ENCODE assay signal across 15 cellular contexts in the genomic region with DNA sequence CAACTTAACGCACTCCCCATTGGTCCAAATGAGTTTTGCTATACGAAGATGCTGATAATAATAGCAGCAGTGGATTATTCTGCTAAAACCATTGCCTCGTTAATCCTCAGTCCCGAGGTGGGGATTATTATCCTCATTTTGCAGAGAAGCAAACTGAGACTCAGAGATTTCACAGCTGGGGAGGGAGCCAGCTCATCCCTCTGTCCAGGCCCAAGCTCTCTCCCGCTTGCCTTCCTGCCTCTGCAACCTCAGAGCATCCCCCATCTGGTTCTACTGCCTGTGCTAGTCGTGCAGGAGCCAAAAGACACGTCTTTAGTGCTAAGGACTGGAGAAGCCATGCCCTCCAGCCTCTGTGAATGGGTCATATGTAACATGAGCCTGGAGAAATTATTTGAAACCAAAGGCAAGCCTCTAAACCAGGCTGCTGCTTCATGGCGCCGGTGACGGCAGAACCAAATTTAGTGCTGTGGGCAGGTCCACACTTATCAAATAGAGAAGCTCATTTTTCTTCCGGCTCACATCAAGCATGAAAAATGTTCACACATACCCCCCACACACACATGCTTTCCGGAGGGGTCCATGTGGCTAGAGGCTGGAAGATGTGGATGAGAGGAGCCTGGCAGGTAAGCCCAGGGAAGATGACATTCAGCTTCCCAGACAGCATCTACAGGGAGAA. TPM values are rescaled to one million over a fixed set of nuclear protein-coding genes. Genes with fewer than 3 reads are reported as not detected.
DNase-seq lines count a peak whose midpoint lies in the region; ATAC-seq, FAIRE-seq and TF ChIP-seq lines count a peak whose summit lies in the region.
"Had no signal": no experiment of that assay in that cellular context is flagged by ENCODE, and none has a peak within 500 bp of the region (broad histone marks: within the 10 kb centered on the region; RNA-seq: fewer than 3 reads in every experiment).

No MANE protein-coding gene starts in this region.

- no peak overlapping the region for H2AFZ ChIP-seq in K562 (ENCODE audit: low read depth, low read length)

- H3K4me3 Mint-ChIP-seq in activated CD4-positive, alpha-beta memory T cell treated with anti-CD3 and anti-CD28 coated beads for 36 hours, result no peak overlapping the region
- H3K4me3 Mint-ChIP-seq in activated CD4-positive, alpha-beta memory T cell treated with anti-CD3 and anti-CD28 coated beads, Interleukin-2, amount 10 ng/mL, durations not matched to agents 7 days and 5 days, result no peak overlapping the region
- H3K4me3 Mint-ChIP-seq: natural killer cell treated with Interleukin-12 subunit alpha and Interleukin-12 subunit beta and Interleukin-15 and Interleukin-18, amount 100 ng/mL, for 72 hours had no signal

- H3K4me1 Mint-ChIP-seq in activated CD4-positive, alpha-beta memory T cell treated with anti-CD3 and anti-CD28 coated beads for 36 hours (ENCODE audit: low read depth), result peaks cover 23% of the 10 kb centered on the region
- peaks cover 23% of the 10 kb centered on the region for H3K4me1 Mint-ChIP-seq in activated CD4-positive, alpha-beta memory T cell treated with anti-CD3 and anti-CD28 coated beads, Interleukin-2, amount 10 ng/mL, durations not matched to agents 7 days and 5 days

- H3K79me2 ChIP-seq in K562 (ENCODE audit: control insufficient read depth, insufficient read depth, low read length), result no peaks in the 10 kb centered on the region

- H3K9ac ChIP-seq in K562 (ENCODE audit: insufficient read depth in 1 of 2, low read depth in 2 of 2, low read length in 2 of 2) (no peak overlapping the region), skeletal muscle tissue (ENCODE audit: low read depth in 1 of 3, low read length in 3 of 3) (peak overlapping the region; percentile 16 to 83 (median 69))

- no peak for TF ChIP-seq CTCF in K562 (IDR thresholded peaks at IDR 0.05 in 2 of 3, conservative IDR thresholded peaks at IDR 0.05 in 1 of 3; ENCODE audit: insufficient read depth in 2 of 3, low read depth in 1 of 3, low read length in 3 of 3)

- H3K36me3 ChIP-seq in K562 (ENCODE audit: control insufficient read depth, insufficient read depth, low read length), result no peaks in the 10 kb centered on the region
- no peaks in the 10 kb centered on the region for H3K36me3 ChIP-seq in skeletal muscle tissue (ENCODE audit: control insufficient read depth in 3 of 3, insufficient read depth in 3 of 3, low read length in 3 of 3)
- H3K36me3 ChIP-seq: esophagus squamous epithelium, heart left ventricle, SJSA1, vagina had no signal

- peak overlapping the region; percentile 64 for H3K27ac Mint-ChIP-seq in activated CD4-positive, alpha-beta memory T cell treated with anti-CD3 and anti-CD28 coated beads for 36 hours
- H3K27ac Mint-ChIP-seq in activated CD4-positive, alpha-beta memory T cell treated with anti-CD3 and anti-CD28 coated beads, Interleukin-2, amount 10 ng/mL, durations not matched to agents 7 days and 5 days, result no peak overlapping the region

- FAIRE-seq in K562 (lab: Jason Lieb, UNC), result no peak
- FAIRE-seq: G401.6, GM12878 had no signal

- peaks cover 4% of the 10 kb centered on the region; the same call in 1 of the 2 replicates for H4K20me1 ChIP-seq in K562 (replicated peaks; ENCODE audit: control insufficient read depth, insufficient read depth, low read length)

- H3K27me3 ChIP-seq in K562 (ENCODE audit: control insufficient read depth in 2 of 2, insufficient read depth in 2 of 2, low read length in 2 of 2), result peaks cover 15 to 34% of the 10 kb centered on the region in 2 experiments
- no peaks in the 10 kb centered on the region for H3K27me3 ChIP-seq in skeletal muscle tissue (ENCODE audit: control insufficient read depth in 3 of 3, insufficient read depth in 3 of 3, low read length in 3 of 3)
- H3K27me3 ChIP-seq: heart left ventricle, vagina had no signal

- H3K4me1 ChIP-seq in K562 (replicated peaks in 1 of 2; ENCODE audit: control insufficient read depth in 2 of 2, insufficient read depth in 2 of 2, low read length in 2 of 2), result peaks cover 5 to 7% of the 10 kb centered on the region in 2 experiments
- H3K4me1 ChIP-seq in skeletal muscle tissue (ENCODE audit: control insufficient read depth in 3 of 3, insufficient read depth in 3 of 3, low read length in 3 of 3), result peaks cover 47 to 68% (median 66%) of the 10 kb centered on the region in 3 donors
- H3K4me1 ChIP-seq: SJSA1 had no signal

- H3K9me3 ChIP-seq in K562 (replicated peaks; ENCODE audit: control insufficient read depth, insufficient read depth, low read depth, low read length) (peaks cover 6% of the 10 kb centered on the region), skeletal muscle tissue (ENCODE audit: control insufficient read depth in 3 of 3, low read length in 3 of 3) (peaks cover 0 to 2% (median 0%) of the 10 kb centered on the region in 3 donors)
- H3K9me3 ChIP-seq: vagina had no signal

- no TSS peak for BruUV-seq in K562 (replicated peaks; lab: Mats Ljungman, UMichigan)

- no peaks in the 10 kb centered on the region for H3K36me3 Mint-ChIP-seq in activated CD4-positive, alpha-beta memory T cell treated with anti-CD3 and anti-CD28 coated beads for 36 hours
- peaks cover 6% of the 10 kb centered on the region for H3K36me3 Mint-ChIP-seq in activated CD4-positive, alpha-beta memory T cell treated with anti-CD3 and anti-CD28 coated beads, Interleukin-2, amount 10 ng/mL, durations not matched to agents 7 days and 5 days (ENCODE audit: low read depth)

- CTCF ChIA-PET in activated CD4-positive, alpha-beta memory T cell treated with anti-CD3 and anti-CD28 coated beads for 36 hours (lab: Charles Lee), result interaction anchor here (0.7 to 3.2 kb wide), 5 partner anchors 13 to 41 kb away, joined by 3 to 16 read pairs (median 3); partner anchors contain the start of gene MAPT
- CTCF ChIA-PET in activated CD4-positive, alpha-beta memory T cell treated with anti-CD3 and anti-CD28 coated beads, Interleukin-2, amount 10 ng/mL, durations not matched to agents 7 days and 5 days (lab: Charles Lee), result interaction anchor here (0.8 kb wide), 1 partner anchor 53 kb away, joined by 3 read pairs; no protein-coding TSS in a partner anchor
- CTCF ChIA-PET in K562 (lab: Yijun Ruan, JAX; ENCODE audit: low intra/inter-chr PET ratio), result no interaction called here

- in situ Hi-C loops in K562 (cut with MboI), result no loop called here

- H3K9me3 Mint-ChIP-seq in activated CD4-positive, alpha-beta memory T cell treated with anti-CD3 and anti-CD28 coated beads for 36 hours, result peaks cover 11% of the 10 kb centered on the region
- peaks cover 4% of the 10 kb centered on the region for H3K9me3 Mint-ChIP-seq in activated CD4-positive, alpha-beta memory T cell treated with anti-CD3 and anti-CD28 coated beads, Interleukin-2, amount 10 ng/mL, durations not matched to agents 7 days and 5 days

- intact Hi-C loops in activated CD4-positive, alpha-beta memory T cell treated with anti-CD3 and anti-CD28 coated beads for 36 hours (cut with micrococcal nuclease), result loop anchor here (2.0 kb wide), 1 partner anchor 13 kb away; the partner anchor contains the start of gene MAPT
- intact Hi-C loops in K562 (cut with micrococcal nuclease), result no loop called here

- TF ChIP-seq POLR2A in K562 (conservative IDR thresholded peaks at IDR 0.05), result no peak

- H3K9me1 ChIP-seq in K562 (ENCODE audit: control insufficient read depth, insufficient read depth, low read length), result no peaks in the 10 kb centered on the region

- TF ChIP-seq RAD21 in K562 (CRISPR knock-in tag; conservative IDR thresholded peaks at IDR 0.05 in 1 of 2, IDR thresholded peaks at IDR 0.05 in 1 of 2), result no peak

- peaks cover 5% of the 10 kb centered on the region for H3K27me3 Mint-ChIP-seq in activated CD4-positive, alpha-beta memory T cell treated with anti-CD3 and anti-CD28 coated beads for 36 hours
- H3K27me3 Mint-ChIP-seq in activated CD4-positive, alpha-beta memory T cell treated with anti-CD3 and anti-CD28 coated beads, Interleukin-2, amount 10 ng/mL, durations not matched to agents 7 days and 5 days, result peaks cover 10% of the 10 kb centered on the region

- H3K27ac ChIP-seq in K562 (ENCODE audit: extremely low read depth, low read depth, low read length) (no peak overlapping the region), skeletal muscle tissue (ENCODE audit: low read depth, low read length) (peak overlapping the region; percentile 95)
- H3K27ac ChIP-seq: esophagus squamous epithelium, heart left ventricle, SJSA1, vagina had no signal

- ATAC-seq in K562 (no peak), HG02852 (IDR thresholded peaks at IDR 0.05; ENCODE audit: unreplicated experiment) (no peak)
- ATAC-seq: GM12878; heart left ventricle; natural killer cell treated with Interleukin-12 subunit alpha and Interleukin-12 subunit beta and Interleukin-15 and Interleukin-18, amount 100 ng/mL, for 72 hours had no signal

- no peak for TF ChIP-seq EP300 in K562 (IDR thresholded peaks at IDR 0.05; ENCODE audit: low read length)

- POLR2A ChIA-PET in activated CD4-positive, alpha-beta memory T cell treated with anti-CD3 and anti-CD28 coated beads for 36 hours (lab: Charles Lee), result interaction anchor here (0.8 kb wide), 1 partner anchor 11 kb away, joined by 3 read pairs; no protein-coding TSS in a partner anchor
- POLR2A ChIA-PET in activated CD4-positive, alpha-beta memory T cell treated with anti-CD3 and anti-CD28 coated beads, Interleukin-2, amount 10 ng/mL, durations not matched to agents 7 days and 5 days (lab: Charles Lee), result no interaction called here
- POLR2A ChIA-PET in K562 (lab: Yijun Ruan, JAX), result interaction anchor here (0.6 to 1.4 kb wide), 5 partner anchors 8 to 93 kb away, joined by 3 to 5 read pairs (median 4); no protein-coding TSS in a partner anchor

- no peak for DNase-seq in activated CD4-positive, alpha-beta memory T cell treated with anti-CD3 and anti-CD28 coated beads for 36 hours
- no peak for DNase-seq in activated CD4-positive, alpha-beta memory T cell treated with anti-CD3 and anti-CD28 coated beads, Interleukin-2, amount 10 ng/mL, durations not matched to agents 7 days and 5 days
- DNase-seq in NCI-H2107 treated with DMSO at 0.1 percent for 48 hours (lab: John Stamatoyannopoulos, UW; ENCODE audit: unreplicated experiment) (peak; percentile 76), K562 (ENCODE audit: extremely low read depth in 1 of 4, low spot score in 3 of 4) (no peak), foreskin melanocyte (no peak)
- no peak for DNase-seq in activated CD8-positive, alpha-beta memory T cell treated with anti-CD3 and anti-CD28 coated beads, Interleukin-2, amount 50 U/mL, for 4 hours
- DNase-seq: esophagus squamous epithelium, heart left ventricle had no signal

- no peak overlapping the region for H3K4me2 ChIP-seq in K562 (ENCODE audit: insufficient read depth, low read length)

- WGBS in K562 (ENCODE audit: insufficient coverage, low coverage, missing lambda C conversion rate), result 5% methylated on average over 12 of the region's 12 CpGs

- no peak overlapping the region for H3K4me3 ChIP-seq in K562
- peak overlapping the region; percentile 16 to 71 (median 50) for H3K4me3 ChIP-seq in skeletal muscle tissue (ENCODE audit: low read length in 3 of 3)
- H3K4me3 ChIP-seq: esophagus squamous epithelium, GM12878, heart left ventricle, SJSA1, vagina had no signal

RNA-seq across cellular contexts. Expression of gene MAPT, which starts 13.5 kb away (rescaled TPM):
- total RNA-seq in activated CD4-positive, alpha-beta memory T cell treated with anti-CD3 and anti-CD28 coated beads for 36 hours, result 1 to 10 TPM; 1.5 to 1.8 TPM
- total RNA-seq in activated CD4-positive, alpha-beta memory T cell treated with anti-CD3 and anti-CD28 coated beads, Interleukin-2, amount 10 ng/mL, durations not matched to agents 7 days and 5 days, result under 1 TPM; 0.15 to 0.70 TPM
- total RNA-seq in K562 (2011; cell fraction: chromatin; rRNA removed; ENCODE audit: low replicate concordance), result 2.1 and 2.2 TPM in 2 replicates
- total RNA-seq in K562 (2011; cell fraction: nucleolus; rRNA removed), result 0.92 and 1.2 TPM in 2 replicates
- 1.1 and 1.5 TPM in 2 replicates for total RNA-seq in K562 (2011; cell fraction: nucleoplasm; rRNA removed)
- total RNA-seq in K562 (2014; rRNA removed), result 0.45 and 0.54 TPM in 2 replicates
- 0.16 and 0.18 TPM in 2 replicates for total RNA-seq in K562 (2014; rRNA removed; fragmentation: Illumina TruSeq; extraction: Trizol)
- total RNA-seq in K562 (2015; rRNA removed; fragmentation: Illumina TruSeq; extraction: Trizol), result 0.29 and 0.49 TPM in 2 replicates
- total RNA-seq in K562 (2021), result 0.83 and 1.1 TPM in 2 replicates
- polyA plus RNA-seq in K562 (2011; rRNA removed), result 0.31 and 0.36 TPM in 2 replicates
- polyA plus RNA-seq in K562 (2011; cell fraction: cytosol; rRNA removed), result 0.15 and 0.31 TPM in 2 replicates
- polyA plus RNA-seq in K562 (2011; cell fraction: nucleus; rRNA removed), result 0.32 and 0.47 TPM in 2 replicates
- polyA plus RNA-seq in K562 (2012), result 1.9 and 4.6 TPM in 2 replicates
- 0.58 and 1.1 TPM in 2 replicates for polyA plus RNA-seq in K562 (2014; fragmentation: Illumina TruSeq; extraction: Trizol)
- polyA plus RNA-seq in K562 (2014; fragmentation: Nextera tagmentation; extraction: Ambion mirVana), result under 1 TPM; 0.04 to 0.14 TPM
- polyA plus RNA-seq in K562 (2014; rRNA removed), result 0.45 and 0.90 TPM in 2 replicates
- polyA minus RNA-seq in K562 (2011; rRNA and poly(A)+ RNA removed), result 0.35 and 0.42 TPM in 2 replicates
- polyA minus RNA-seq in K562 (2011; cell fraction: cytosol; rRNA and poly(A)+ RNA removed), result 0.36 and 0.86 TPM in 2 replicates
- polyA minus RNA-seq in K562 (2011; cell fraction: nucleus; rRNA and poly(A)+ RNA removed), result 0.40 and 0.44 TPM in 2 replicates
- 4.7 TPM for total RNA-seq in skeletal muscle tissue

Comparison
In these comparisons a context has a peak if more than half of its experiments do, and no peak if none do; other contexts are left out.
1. H3K9ac ChIP-seq: peak in skeletal muscle tissue (3 of 3); none in K562 (0 of 2).